Comparison of ENCODE assay signal across 9 cellular contexts in the genomic region with DNA sequence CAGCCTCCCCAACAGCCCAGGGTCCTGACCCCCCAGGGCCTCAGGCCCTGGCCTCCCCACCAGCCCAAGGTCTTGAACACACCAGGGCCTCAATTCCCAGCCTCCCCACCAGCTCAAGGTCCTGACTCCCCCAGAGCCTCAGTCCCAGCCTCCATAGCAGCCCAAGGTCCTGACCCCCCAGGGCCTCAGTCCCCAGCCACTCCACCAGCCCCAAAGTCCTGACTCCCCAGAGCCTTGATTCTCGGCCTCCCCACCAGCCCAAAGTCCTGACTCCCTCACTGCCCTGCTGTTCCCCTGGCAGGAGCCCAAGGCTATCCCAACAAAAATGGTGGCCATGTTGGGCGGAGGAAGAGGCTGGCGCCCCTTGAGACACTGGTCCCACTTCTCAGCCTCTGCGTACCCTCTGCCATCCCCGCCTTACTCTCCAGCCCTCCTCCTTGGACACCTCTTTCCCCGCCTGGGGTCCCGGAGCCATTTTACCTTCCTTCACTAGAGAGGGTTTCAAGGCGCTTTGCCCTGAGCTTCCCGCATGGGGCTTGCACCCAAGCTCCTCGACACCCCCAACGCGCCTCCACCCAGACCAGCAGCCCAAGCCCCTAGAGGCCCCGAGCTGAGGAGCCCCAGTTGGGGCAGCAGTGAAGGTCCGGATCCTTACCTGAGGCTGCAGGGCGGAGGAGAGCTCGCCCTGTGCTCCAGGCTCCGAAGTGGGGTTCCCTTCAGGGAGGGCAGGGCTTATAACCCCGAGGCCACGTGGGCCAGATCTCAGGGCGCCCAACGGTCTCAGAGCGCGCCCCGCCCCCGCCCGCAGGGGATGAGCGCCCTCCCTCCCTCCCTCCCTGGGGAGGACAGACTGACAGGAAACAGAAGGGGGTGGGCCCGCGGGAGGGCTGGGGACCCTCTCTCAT. TPM values are rescaled to one million over a fixed set of nuclear protein-coding genes. Genes with fewer than 3 reads are reported as not detected.
A peak's percentile ranks its signal among the peaks of the same experiment; 100 is the strongest.
DNase-seq lines count a peak whose midpoint lies in the region; ATAC-seq and TF ChIP-seq lines count a peak whose summit lies in the region.
"Had no signal": no experiment of that assay in that cellular context is flagged by ENCODE, and none has a peak within 500 bp of the region (broad histone marks: within the 10 kb centered on the region; RNA-seq: fewer than 3 reads in every experiment).

No MANE protein-coding gene starts in this region.

- H3K9me2 ChIP-seq in hepatocyte (replicated peaks; ENCODE audit: insufficient read depth), result no peaks in the 10 kb centered on the region

- CTCF ChIA-PET in activated naive CD4-positive, alpha-beta T cell treated with anti-CD3 and anti-CD28 coated beads for 36 hours (lab: Charles Lee), result interaction anchor here (0.7 to 7.2 kb wide), 4 partner anchors 10 to 15 kb away, joined by 4 to 108 read pairs (median 4); no protein-coding TSS in a partner anchor

- H3K79me2 ChIP-seq in hepatocyte, result no peaks in the 10 kb centered on the region

- H3K36me3 ChIP-seq in SJSA1, result no peaks in the 10 kb centered on the region
- H3K36me3 ChIP-seq in hepatocyte (replicated peaks; ENCODE audit: insufficient read depth, low read depth), result no peaks in the 10 kb centered on the region

- peaks cover 29% of the 10 kb centered on the region for H3K4me1 Mint-ChIP-seq in activated naive CD4-positive, alpha-beta T cell treated with anti-CD3 and anti-CD28 coated beads for 36 hours (ENCODE audit: low read depth)

- 92% methylated on average over 23 of the region's 29 CpGs for WGBS in hepatocyte (ENCODE audit: low lambda C conversion rate, missing lambda C conversion rate)

- no peak overlapping the region for H3K4me2 ChIP-seq in hepatocyte

- peaks cover 2% of the 10 kb centered on the region for H3K9me3 Mint-ChIP-seq in activated naive CD4-positive, alpha-beta T cell treated with anti-CD3 and anti-CD28 coated beads for 36 hours

- H2AFZ ChIP-seq in hepatocyte, result no peak overlapping the region

- no peaks in the 10 kb centered on the region for H4K20me1 ChIP-seq in hepatocyte (ENCODE audit: insufficient read depth, poor library complexity, severe bottlenecking)

- ATAC-seq in GM21447 (IDR thresholded peaks at IDR 0.05; ENCODE audit: unreplicated experiment) (peak; percentile 8), GM19035 (IDR thresholded peaks at IDR 0.05; ENCODE audit: unreplicated experiment) (no peak)

- H3K4me3 ChIP-seq in SJSA1 (no peak overlapping the region), hepatocyte (no peak overlapping the region)

- peak overlapping the region; percentile 92 for H3K4me3 Mint-ChIP-seq in activated naive CD4-positive, alpha-beta T cell treated with anti-CD3 and anti-CD28 coated beads for 36 hours

- intact Hi-C loops in activated naive CD4-positive, alpha-beta T cell treated with anti-CD3 and anti-CD28 coated beads for 36 hours (cut with micrococcal nuclease), result loop anchor here (2.0 to 10.0 kb wide), 4 partner anchors 325 to 1433 kb away; a partner anchor contains a TSS

- no peaks in the 10 kb centered on the region for H3K9me3 ChIP-seq in SJSA1 (replicated peaks)
- no peaks in the 10 kb centered on the region for H3K9me3 ChIP-seq in hepatocyte (ENCODE audit: low read depth)

- TF ChIP-seq CTCF in hepatocyte (IDR thresholded peaks at IDR 0.05; ENCODE audit: poor library complexity), result no peak

- 0 out of 2 replicates have a peak overlapping the region, but pooled peaks have one; percentile 27 for H3K27ac ChIP-seq in SJSA1
- no peak overlapping the region for H3K27ac ChIP-seq in hepatocyte

- peaks cover 14% of the 10 kb centered on the region for H3K27me3 Mint-ChIP-seq in activated naive CD4-positive, alpha-beta T cell treated with anti-CD3 and anti-CD28 coated beads for 36 hours (ENCODE audit: low read depth)

- peaks cover 67% of the 10 kb centered on the region for H3K36me3 Mint-ChIP-seq in activated naive CD4-positive, alpha-beta T cell treated with anti-CD3 and anti-CD28 coated beads for 36 hours (ENCODE audit: low read depth)

- H3K27ac Mint-ChIP-seq in activated naive CD4-positive, alpha-beta T cell treated with anti-CD3 and anti-CD28 coated beads for 36 hours, result peak overlapping the region; percentile 99

- H3K4me1 ChIP-seq in SJSA1 (replicated peaks), result peaks cover 21% of the 10 kb centered on the region
- no peaks in the 10 kb centered on the region for H3K4me1 ChIP-seq in hepatocyte (ENCODE audit: insufficient read depth)

- H3K27me3 ChIP-seq in SJSA1 (replicated peaks) (peaks cover 10% of the 10 kb centered on the region), hepatocyte (no peaks in the 10 kb centered on the region)

- DNase-seq in SJSA1 (ENCODE audit: low read depth in 1 of 2, low spot score in 2 of 2) (no peak), midbrain (lab: John Stamatoyannopoulos, UW) (peak; percentile 27), NCI-H1436 treated with DMSO at 0.1 percent for 48 hours (lab: John Stamatoyannopoulos, UW) (no peak), hepatocyte (ENCODE audit: low spot score) (no peak)
- peak; percentile 94 for DNase-seq in activated naive CD4-positive, alpha-beta T cell treated with anti-CD3 and anti-CD28 coated beads for 36 hours
- DNase-seq in stimulated activated CD8-positive, alpha-beta memory T cell treated with anti-CD3 and anti-CD28 coated beads, Interleukin-7, amount 100 ng/mL, for 48 hours (ENCODE audit: extremely low read depth in 1 of 2, low read depth in 1 of 2), result peak; percentile 87 to 90

RNA-seq across cellular contexts. Expression of a gene that starts 3.5 kb away (rescaled TPM):
- total RNA-seq in SJSA1 (2014; rRNA removed; shearing (Covaris generic)), result 0.05 TPM in 1 of 2 replicates, not detected in the other
- total RNA-seq in activated naive CD4-positive, alpha-beta T cell treated with anti-CD3 and anti-CD28 coated beads for 36 hours, result 10 to 100 TPM; 18.5 to 20.0 TPM
- 10.0 and 15.4 TPM in 2 replicates for total RNA-seq in hepatocyte
- 17.8 and 19.0 TPM in 2 replicates for polyA plus RNA-seq in hepatocyte

RNA-seq across cellular contexts. Expression of a gene that starts 19.9 kb away (rescaled TPM):
- 73.9 and 81.0 TPM in 2 replicates for total RNA-seq in SJSA1 (2014; rRNA removed; shearing (Covaris generic))
- 10 to 100 TPM; 76.6 to 76.9 TPM for total RNA-seq in activated naive CD4-positive, alpha-beta T cell treated with anti-CD3 and anti-CD28 coated beads for 36 hours
- 54.5 and 62.1 TPM in 2 replicates for total RNA-seq in hepatocyte
- polyA plus RNA-seq in hepatocyte, result 91.3 and 108 TPM in 2 replicates

RNA-seq across cellular contexts. Expression of a gene that starts 51.3 kb away (rescaled TPM):
- total RNA-seq in SJSA1 (2014; rRNA removed; shearing (Covaris generic)), result not detected in 2 replicates
- total RNA-seq in activated naive CD4-positive, alpha-beta T cell treated with anti-CD3 and anti-CD28 coated beads for 36 hours, result not detected
- 0.13 TPM in 1 of 2 replicates, not detected in the other for total RNA-seq in hepatocyte
- polyA plus RNA-seq in hepatocyte, result not detected in 2 replicates
- total RNA-seq: lung microvascular endothelial cell had no signal

Comparison
In these comparisons a context has a peak if more than half of its experiments do, and no peak if none do; other contexts are left out.
1. DNase-seq: peak in activated naive CD4-positive, alpha-beta T cell treated with anti-CD3 and anti-CD28 coated beads for 36 hours (single experiment), midbrain (single experiment) and stimulated activated CD8-positive, alpha-beta memory T cell treated with anti-CD3 and anti-CD28 coated beads, Interleukin-7, amount 100 ng/mL, for 48 hours (2 of 2); none in SJSA1 (0 of 2), NCI-H1436 treated with DMSO at 0.1 percent for 48 hours (single experiment) and hepatocyte (single experiment).
2. RNA of a gene that starts 3.5 kb away (total RNA-seq): 18.5 to 20.0 TPM in activated naive CD4-positive, alpha-beta T cell treated with anti-CD3 and anti-CD28 coated beads for 36 hours and 10.0 to 15.4 TPM in hepatocyte; 0.05 TPM in SJSA1; every median in the first group is over 10 times any median in the second.